16 cellular contexts compared by ENCODE assay signal in the genomic region with DNA sequence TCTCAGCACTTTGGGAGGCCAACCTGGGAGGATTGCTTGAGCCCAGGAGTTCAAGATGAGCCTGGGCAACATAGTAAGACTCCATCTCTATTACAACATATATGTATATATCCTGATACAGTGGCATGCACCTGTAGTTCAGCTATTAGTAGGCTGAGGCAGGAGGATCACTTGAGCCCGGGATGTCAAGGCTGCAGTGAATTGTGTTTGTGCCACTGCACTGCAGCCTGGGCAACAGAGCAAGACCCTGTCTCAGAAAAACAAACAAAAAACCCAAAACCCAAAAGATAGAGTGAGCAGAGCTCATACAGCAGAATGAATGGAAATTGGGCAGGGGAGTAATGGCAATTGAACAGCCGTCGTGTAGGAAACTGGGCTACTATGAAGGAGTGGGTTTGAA.
"Had no signal": no experiment of that assay in that cellular context is flagged by ENCODE, and none has a peak within 500 bp of the region (broad histone marks: within the 10 kb centered on the region; RNA-seq: fewer than 3 reads in every experiment).

No MANE protein-coding gene starts in this region.

- H3K27ac ChIP-seq: KMS-11, SJSA1, SK-N-MC had no signal

- H3K4me3 ChIP-seq: SJSA1, SK-N-MC had no signal

- H3K9me3 ChIP-seq: SJSA1 had no signal

- DNase-seq: IMR-90, Kasumi-1, MM.1S, NCI-H1092 treated with DMSO at 0.1 percent for 48 hours, NCI-H1436 treated with DMSO at 0.1 percent for 48 hours, NCI-H187 treated with DMSO at 0.1 percent for 48 hours, NCI-H2029 treated with DMSO at 0.1 percent for 48 hours, NCI-H345, NCI-H69, NCI-H774, Right ventricle myocardium superior, SIG-M5 had no signal

- H3K4me2 ChIP-seq: KMS-11 had no signal

- FAIRE-seq: RCC 7860 had no signal

- H3K4me1 ChIP-seq: SJSA1 had no signal

- H3K36me3 ChIP-seq: SJSA1 had no signal

- H3K9ac ChIP-seq: KMS-11 had no signal
